In genomic region chr15:98528056-98528725, GRCh38 we compare ENCODE assay signal across 1 cellular context.
TF ChIP-seq lines count a peak whose summit lies in the region.

No MANE protein-coding gene starts in this region.

TF ChIP-seq in HepG2, 621 proteins besides CTCF, POLR2A, EP300 and RAD21 (continued from another document and continues in another):
- TF ChIP-seq SAP130 (CRISPR knock-in tag; IDR thresholded peaks at IDR 0.05; ENCODE audit: low read depth) (peak; percentile 84), NONO (IDR thresholded peaks at IDR 0.05) (no peak), NONO (CRISPR knock-in tag; conservative IDR thresholded peaks at IDR 0.05) (0 out of 2 replicates have a peak, but pooled peaks have one; percentile 28), FOXA3 (CRISPR knock-in tag; IDR thresholded peaks at IDR 0.05) (peak; percentile 81), ZZZ3 (CRISPR knock-in tag; IDR thresholded peaks at IDR 0.05; ENCODE audit: borderline replicate concordance) (no peak), SKIL (CRISPR knock-in tag; IDR thresholded peaks at IDR 0.05; ENCODE audit: borderline replicate concordance) (peak; percentile 93), ZNF784 (CRISPR knock-in tag; IDR thresholded peaks at IDR 0.05; ENCODE audit: borderline replicate concordance) (no peak), SMARCE1 (IDR thresholded peaks at IDR 0.05; ENCODE audit: borderline replicate concordance) (no peak), HDAC2 (CRISPR knock-in tag; IDR thresholded peaks at IDR 0.05) (peak; percentile 74; the same call in 1 of the 2 replicates), HDAC1 (CRISPR knock-in tag; IDR thresholded peaks at IDR 0.05) (peak; percentile 65), SALL1 (CRISPR knock-in tag; IDR thresholded peaks at IDR 0.05) (peak; percentile 59), ZIK1 (CRISPR knock-in tag; IDR thresholded peaks at IDR 0.05; ENCODE audit: borderline replicate concordance, low read depth) (no peak), ZNF234 (CRISPR knock-in tag; conservative IDR thresholded peaks at IDR 0.05) (no peak), MED1 (CRISPR knock-in tag; IDR thresholded peaks at IDR 0.05) (peak; percentile 54; the same call in 1 of the 2 replicates), ATF4 (CRISPR knock-in tag; IDR thresholded peaks at IDR 0.05) (peak in 1 of 2 experiments; percentile 49; a peak in 1 of 4 replicates), SRSF4 (IDR thresholded peaks at IDR 0.05; ENCODE audit: low read depth, low read length, poor library complexity, severe bottlenecking) (no peak), TFE3 (CRISPR knock-in tag; IDR thresholded peaks at IDR 0.05) (0 out of 2 replicates have a peak, but pooled peaks have one; percentile 53), RXRA (CRISPR knock-in tag; IDR thresholded peaks at IDR 0.05) (peak; percentile 92; the same call in 1 of the 2 replicates), ELF3 (CRISPR knock-in tag; IDR thresholded peaks at IDR 0.05) (peak; percentile 65), ZNF614 (CRISPR knock-in tag; IDR thresholded peaks at IDR 0.05; ENCODE audit: borderline replicate concordance) (0 out of 2 replicates have a peak, but pooled peaks have one; percentile 24), ZBTB21 (CRISPR knock-in tag; IDR thresholded peaks at IDR 0.05) (peak; percentile 69; the same call in 1 of the 2 replicates), ZSCAN9 (CRISPR knock-in tag; IDR thresholded peaks at IDR 0.05; ENCODE audit: borderline replicate concordance) (no peak), CERS6 (CRISPR knock-in tag; IDR thresholded peaks at IDR 0.05) (no peak), FOXP4 (CRISPR knock-in tag; IDR thresholded peaks at IDR 0.05) (peak; percentile 48; the same call in 1 of the 2 replicates), HNF1B (CRISPR knock-in tag; IDR thresholded peaks at IDR 0.05) (no peak), NFKBIZ (CRISPR knock-in tag; IDR thresholded peaks at IDR 0.05) (peak; percentile 34; the same call in 1 of the 2 replicates), NCOA2 (CRISPR knock-in tag; IDR thresholded peaks at IDR 0.05) (peak; percentile 67), ZFP82 (CRISPR knock-in tag; IDR thresholded peaks at IDR 0.05; ENCODE audit: borderline replicate concordance) (no peak), ZBTB3 (CRISPR knock-in tag; IDR thresholded peaks at IDR 0.05; ENCODE audit: borderline replicate concordance, low read depth) (no peak), PAX8 (CRISPR knock-in tag; IDR thresholded peaks at IDR 0.05; ENCODE audit: borderline replicate concordance) (no peak), PPARG (CRISPR knock-in tag; conservative IDR thresholded peaks at IDR 0.05) (0 out of 2 replicates have a peak, but pooled peaks have one; percentile 18), SP4 (CRISPR knock-in tag; IDR thresholded peaks at IDR 0.05) (no peak), NR2F1 (CRISPR knock-in tag; IDR thresholded peaks at IDR 0.05) (peak; percentile 49 to 69; a peak in 2 of 4 replicates), ZNF552 (CRISPR knock-in tag; IDR thresholded peaks at IDR 0.05; ENCODE audit: borderline replicate concordance) (no peak), PAXIP1 (CRISPR knock-in tag; conservative IDR thresholded peaks at IDR 0.05) (peak; percentile 61; the same call in 1 of the 2 replicates), HMGXB4 (CRISPR knock-in tag; IDR thresholded peaks at IDR 0.05; ENCODE audit: borderline replicate concordance in 1 of 2, low read depth in 1 of 2) (0 out of 4 replicates have a peak, but pooled peaks of 1 of the 2 experiments have one; percentile 25), GPBP1L1 (CRISPR knock-in tag; IDR thresholded peaks at IDR 0.05) (no peak), PHF5A (CRISPR knock-in tag; IDR thresholded peaks at IDR 0.05; ENCODE audit: low read depth, unreplicated experiment) (no peak), ZNF574 (CRISPR knock-in tag; IDR thresholded peaks at IDR 0.05) (0 out of 2 replicates have a peak, but pooled peaks have one; percentile 38)
